9 cellular contexts compared by ENCODE assay signal in the genomic region with DNA sequence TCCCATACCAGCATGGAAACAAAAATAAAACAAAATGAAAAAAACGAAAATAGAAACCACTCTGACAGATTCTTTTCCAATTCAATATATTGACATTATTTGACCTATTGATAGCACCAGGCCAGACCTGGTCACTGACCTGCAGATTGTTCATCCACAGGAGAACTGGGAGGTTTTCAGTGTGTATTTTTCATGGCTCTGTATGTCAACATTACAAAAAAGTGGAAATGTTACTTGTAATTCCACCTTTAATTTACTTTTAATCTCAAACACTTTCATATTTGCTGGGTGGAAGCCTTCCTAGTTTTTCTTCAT. TPM values are rescaled to one million over a fixed set of nuclear protein-coding genes. Genes with fewer than 3 reads are reported as not detected.
DNase-seq lines count a peak whose midpoint lies in the region; ATAC-seq, FAIRE-seq and TF ChIP-seq lines count a peak whose summit lies in the region.
"Had no signal": no experiment of that assay in that cellular context is flagged by ENCODE, and none has a peak within 500 bp of the region (broad histone marks: within the 10 kb centered on the region; RNA-seq: fewer than 3 reads in every experiment).

No MANE protein-coding gene starts in this region.

- no peaks in the 10 kb centered on the region for H3K27me3 Mint-ChIP-seq in activated T-cell treated with anti-CD3 and anti-CD28 coated beads, Interleukin-2, amount 50 U/mL, for 4 hours (ENCODE audit: low read depth)
- no peaks in the 10 kb centered on the region for H3K27me3 Mint-ChIP-seq in central memory CD8-positive, alpha-beta T cell

- DNase-seq in activated T-cell treated with anti-CD3 and anti-CD28 coated beads, Interleukin-2, amount 50 U/mL, for 4 hours: no peak
- DNase-seq in activated T-cell treated with anti-CD3 and anti-CD28 coated beads, Interleukin-2, amount 50 U/mL, for 1 hour: no peak
- no peak for DNase-seq in central memory CD8-positive, alpha-beta T cell (ENCODE audit: low spot score in 2 of 2)
- DNase-seq in testis: no peak
- no peak for DNase-seq in esophagus muscularis mucosa (ENCODE audit: extremely low spot score)
- no peak for DNase-seq in NCI-H774 (lab: John Stamatoyannopoulos, UW)
- no peak for DNase-seq in urothelium cell line (ENCODE audit: low spot score)

- no peaks in the 10 kb centered on the region for H3K9me3 Mint-ChIP-seq in activated T-cell treated with anti-CD3 and anti-CD28 coated beads, Interleukin-2, amount 50 U/mL, for 4 hours
- H3K9me3 Mint-ChIP-seq in central memory CD8-positive, alpha-beta T cell: no peaks in the 10 kb centered on the region

- H3K27ac Mint-ChIP-seq in central memory CD8-positive, alpha-beta T cell (ENCODE audit: low read depth): peak overlapping the region; percentile 85

- H3K4me3 ChIP-seq in testis (no peak overlapping the region), esophagus muscularis mucosa (no peak overlapping the region)

- FAIRE-seq in urothelium cell line (lab: Jason Lieb, UNC): no peak

- TF ChIP-seq EP300 in esophagus muscularis mucosa (IDR thresholded peaks at IDR 0.05): no peak

- H3K9me3 ChIP-seq in testis (no peaks in the 10 kb centered on the region), esophagus muscularis mucosa (no peaks in the 10 kb centered on the region)
- H3K9me3 ChIP-seq: neutrophil had no signal

- ATAC-seq in activated T-cell treated with anti-CD3 and anti-CD28 coated beads, Interleukin-2, amount 50 U/mL, for 4 hours: no peak
- peak; percentile 9 for ATAC-seq in HG03354 (IDR thresholded peaks at IDR 0.05; ENCODE audit: poor library complexity, severe bottlenecking, unreplicated experiment)
- ATAC-seq in central memory CD8-positive, alpha-beta T cell (replicated peaks; ENCODE audit: extremely low read depth, poor library complexity, severe bottlenecking): no peak

- H3K36me3 Mint-ChIP-seq in activated T-cell treated with anti-CD3 and anti-CD28 coated beads, Interleukin-2, amount 50 U/mL, for 4 hours (ENCODE audit: insufficient read depth): no peaks in the 10 kb centered on the region
- H3K36me3 Mint-ChIP-seq in central memory CD8-positive, alpha-beta T cell (ENCODE audit: insufficient read depth): peaks cover 5% of the 10 kb centered on the region

- peak overlapping the region; percentile 44 to 64 for H3K27ac ChIP-seq in testis
- no peak overlapping the region for H3K27ac ChIP-seq in esophagus muscularis mucosa (replicated peaks in 1 of 4)
- H3K27ac ChIP-seq: neutrophil had no signal

- H3K4me1 ChIP-seq in testis (peaks cover 10% of the 10 kb centered on the region), esophagus muscularis mucosa (peaks cover 0 to 4% (median 0%) of the 10 kb centered on the region in 4 donors)

- H3K4me1 Mint-ChIP-seq in activated T-cell treated with anti-CD3 and anti-CD28 coated beads, Interleukin-2, amount 50 U/mL, for 4 hours (ENCODE audit: low read depth): peaks cover 42% of the 10 kb centered on the region
- H3K4me1 Mint-ChIP-seq in central memory CD8-positive, alpha-beta T cell: peaks cover 57% of the 10 kb centered on the region

- TF ChIP-seq CTCF in testis (IDR thresholded peaks at IDR 0.05) (no peak), esophagus muscularis mucosa (IDR thresholded peaks at IDR 0.05) (no peak)

- peak overlapping the region; percentile 64 for H3K4me3 Mint-ChIP-seq in activated T-cell treated with anti-CD3 and anti-CD28 coated beads, Interleukin-2, amount 50 U/mL, for 4 hours
- H3K4me3 Mint-ChIP-seq in central memory CD8-positive, alpha-beta T cell: peak overlapping the region; percentile 65

- no peaks in the 10 kb centered on the region for H3K27me3 ChIP-seq in testis
- H3K27me3 ChIP-seq in esophagus muscularis mucosa: peaks cover 0 to 24% (median 2%) of the 10 kb centered on the region in 4 donors
- H3K27me3 ChIP-seq: neutrophil had no signal

- 22 to 23% methylated on average over 1 of the region's 1 CpG for WGBS in testis, 2 donors
- 48% methylated on average over 1 of the region's 1 CpG for WGBS in esophagus muscularis mucosa

- TF ChIP-seq POLR2A in testis (IDR thresholded peaks at IDR 0.05) (no peak), esophagus muscularis mucosa (IDR thresholded peaks at IDR 0.05; ENCODE audit: low read depth) (no peak)

- H3K36me3 ChIP-seq in testis (ENCODE audit: low read depth, missing control alignments) (no peaks in the 10 kb centered on the region), esophagus muscularis mucosa (no peaks in the 10 kb centered on the region)
- H3K36me3 ChIP-seq: neutrophil had no signal

- intact Hi-C loops in testis (cut with DNase I; ENCODE audit: low total_unique reads): no loop called here
- intact Hi-C loops in esophagus muscularis mucosa (cut with DNase I): no loop called here

RNA-seq across cellular contexts. Expression of a gene that starts 2.9 kb away (rescaled TPM):
- total RNA-seq in activated T-cell treated with anti-CD3 and anti-CD28 coated beads, Interleukin-2, amount 50 U/mL, for 4 hours: under 1 TPM in 2 of 3 donors, not detected in 1; 0.05 to 0.54 TPM
- total RNA-seq in testis (1 to 10 TPM; 1.9 to 5.4 TPM), esophagus muscularis mucosa (1 to 10 TPM in 1 of 4 donors, under 1 TPM in 2, not detected in 1; 0.06 to 1.5 (median 0.17) TPM)
- 4.4 TPM for polyA plus RNA-seq in testis (ENCODE audit: insufficient read depth, low read depth, low replicate concordance)

RNA-seq across cellular contexts. Expression of a gene that starts 43.0 kb away (rescaled TPM):
- 10 to 100 TPM; 62.3 to 70.0 (median 63.0) TPM for total RNA-seq in activated T-cell treated with anti-CD3 and anti-CD28 coated beads, Interleukin-2, amount 50 U/mL, for 4 hours
- total RNA-seq in testis: 10 to 100 TPM; 62.8 to 80.4 TPM
- 59.2 TPM for polyA plus RNA-seq in testis (ENCODE audit: insufficient read depth, low read depth, low replicate concordance)
- total RNA-seq in esophagus muscularis mucosa: 10 to 100 TPM; 15.4 to 21.9 (median 20.4) TPM

RNA-seq across cellular contexts. Expression of a gene that starts 55.3 kb away (rescaled TPM):
- total RNA-seq in activated T-cell treated with anti-CD3 and anti-CD28 coated beads, Interleukin-2, amount 50 U/mL, for 4 hours: 100 to 1,000 TPM; 147 to 169 (median 165) TPM
- total RNA-seq in testis: 100 to 1,000 TPM in 1 of 2 donors, 10 to 100 TPM in 1; 62.3 to 143 TPM
- polyA plus RNA-seq in testis (ENCODE audit: insufficient read depth, low read depth, low replicate concordance): 179 TPM
- total RNA-seq in esophagus muscularis mucosa: 100 to 1,000 TPM; 114 to 188 (median 151) TPM

Comparison
In these comparisons a context has a peak if more than half of its experiments do, and no peak if none do; other contexts are left out.
1. H3K27ac ChIP-seq: peak in testis (2 of 2); none in esophagus muscularis mucosa (0 of 4).